ENCODE assay signal across 1 cellular context in genomic region chr19:2561895-2562294, GRCh38.
TF ChIP-seq lines count a peak whose summit lies in the region.

No MANE protein-coding gene starts in this region.

TF ChIP-seq in GM12878, 131 proteins besides CTCF, POLR2A, EP300 and RAD21 (continued from another document and continues in another):
- TF ChIP-seq ZNF687 (IDR thresholded peaks at IDR 0.05), result peak; percentile 87
- TF ChIP-seq BCL3 (IDR thresholded peaks at IDR 0.05; ENCODE audit: borderline replicate concordance, insufficient read depth, low read depth, low read length, poor library complexity, severe bottlenecking), result peak; percentile 100
- no peak for TF ChIP-seq CREB1 (IDR thresholded peaks at IDR 0.05; ENCODE audit: low read depth)
- TF ChIP-seq ZBTB4 (CRISPR knock-in tag; IDR thresholded peaks at IDR 0.05), result no peak
- peak; percentile 24 to 93 for TF ChIP-seq EGR1 (IDR thresholded peaks at IDR 0.05; ENCODE audit: borderline replicate concordance in 1 of 2, low read depth in 2 of 2, low read length in 2 of 2)
- no peak for TF ChIP-seq ZNF592 (IDR thresholded peaks at IDR 0.05)
- peak; percentile 100 for TF ChIP-seq MEF2B (IDR thresholded peaks at IDR 0.05; ENCODE audit: partially characterized antibody, poor library complexity, severe bottlenecking)
- TF ChIP-seq YBX1 (IDR thresholded peaks at IDR 0.05), result peak; percentile 97
- TF ChIP-seq POLR2AphosphoS5 (IDR thresholded peaks at IDR 0.05; ENCODE audit: low read length), result 0 out of 2 replicates have a peak, but pooled peaks have one; percentile 55
- TF ChIP-seq CREM (IDR thresholded peaks at IDR 0.05; ENCODE audit: low read depth), result peak; percentile 68
- TF ChIP-seq NR2F1 (conservative IDR thresholded peaks at IDR 0.05), result peak; percentile 89
- no peak for TF ChIP-seq E2F4 (IDR thresholded peaks at IDR 0.05; ENCODE audit: low read depth, low read length)
- peak; percentile 59; the same call in 1 of the 2 replicates for TF ChIP-seq BMI1 (IDR thresholded peaks at IDR 0.05; ENCODE audit: borderline replicate concordance)
- TF ChIP-seq TCF7 (IDR thresholded peaks at IDR 0.05; ENCODE audit: borderline replicate concordance), result no peak
- TF ChIP-seq SRF (IDR thresholded peaks at IDR 0.05; ENCODE audit: low read depth in 2 of 2, low read length in 2 of 2), result 0 out of 4 replicates have a peak, but pooled peaks of 1 of the 2 experiments have one; percentile 24
- peak; percentile 65 to 80; a peak in 3 of 4 replicates for TF ChIP-seq IKZF2 (IDR thresholded peaks at IDR 0.05)
- TF ChIP-seq TARDBP (IDR thresholded peaks at IDR 0.05; ENCODE audit: borderline replicate concordance), result no peak; the same call in none of the 2 replicates
- no peak for TF ChIP-seq FOS (IDR thresholded peaks at IDR 0.05; ENCODE audit: borderline replicate concordance, extremely low read depth, insufficient read length)
- TF ChIP-seq SIX5 (IDR thresholded peaks at IDR 0.05; ENCODE audit: low read depth, low read length, severe bottlenecking), result no peak
- TF ChIP-seq HDAC6 (IDR thresholded peaks at IDR 0.05; ENCODE audit: unreplicated experiment), result no peak
- peak; percentile 84 for TF ChIP-seq SP1 (IDR thresholded peaks at IDR 0.05; ENCODE audit: low read depth, low read length)
- no peak for TF ChIP-seq SUZ12 (IDR thresholded peaks at IDR 0.05; ENCODE audit: unreplicated experiment)
- 0 out of 2 replicates have a peak, but pooled peaks have one; percentile 44 for TF ChIP-seq SMAD5 (IDR thresholded peaks at IDR 0.05; ENCODE audit: low read depth)
- peak; percentile 100 for TF ChIP-seq CUX1 (IDR thresholded peaks at IDR 0.05; ENCODE audit: insufficient replicate concordance, low read depth, low read length)
- no peak for TF ChIP-seq CEBPB (IDR thresholded peaks at IDR 0.05; ENCODE audit: borderline replicate concordance in 1 of 2, low read depth in 2 of 2, low read length in 2 of 2)
- TF ChIP-seq WRNIP1 (IDR thresholded peaks at IDR 0.05; ENCODE audit: borderline replicate concordance, low read depth, low read length), result no peak
- TF ChIP-seq NR2C2 (IDR thresholded peaks at IDR 0.05; ENCODE audit: borderline replicate concordance, control insufficient read depth, insufficient read length, low read depth), result no peak
- TF ChIP-seq FOXM1 (IDR thresholded peaks at IDR 0.05; ENCODE audit: low read depth, low read length), result peak; percentile 89
- TF ChIP-seq LARP7 (IDR thresholded peaks at IDR 0.05), result no peak
- peak; percentile 82; the same call in 1 of the 2 replicates for TF ChIP-seq CBX5 (IDR thresholded peaks at IDR 0.05; ENCODE audit: low read depth)
- TF ChIP-seq RCOR1 (conservative IDR thresholded peaks at IDR 0.05; ENCODE audit: low read depth, low read length), result no peak; the same call in 1 of the 2 replicates
- no peak for TF ChIP-seq SIN3A (IDR thresholded peaks at IDR 0.05; ENCODE audit: low read depth, low read length)
- TF ChIP-seq NFYA (IDR thresholded peaks at IDR 0.05; ENCODE audit: borderline replicate concordance, low read depth, low read length), result no peak
- no peak for TF ChIP-seq PRDM15 (CRISPR knock-in tag; IDR thresholded peaks at IDR 0.05)
